17 cellular contexts compared by ENCODE assay signal in the genomic region with DNA sequence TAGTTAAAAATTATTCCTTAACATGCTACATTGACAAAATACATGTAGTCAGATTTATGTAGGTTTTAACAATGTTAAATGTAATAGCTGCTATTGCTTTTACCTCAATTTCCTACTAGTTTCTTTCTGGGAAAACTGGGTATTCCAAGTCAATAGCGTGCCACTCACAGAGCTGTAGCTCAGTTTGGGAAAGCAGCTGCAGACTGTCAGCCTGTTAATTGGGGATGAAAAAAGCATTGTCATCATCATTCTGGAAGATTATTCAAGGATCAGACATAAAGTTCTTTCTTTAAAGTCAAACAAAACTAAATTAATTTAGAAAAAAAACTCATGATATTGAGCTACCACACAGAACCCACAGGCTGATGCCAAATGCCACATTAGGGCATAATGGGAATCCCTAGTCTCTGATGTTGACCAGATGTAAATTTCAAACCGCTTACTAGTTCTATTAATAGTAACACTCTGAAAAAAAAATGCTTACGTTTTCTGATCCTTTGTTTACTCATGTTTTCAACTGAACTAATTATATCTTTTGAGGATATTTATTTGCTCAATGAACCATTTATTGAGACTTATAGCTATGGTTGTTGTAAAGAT. TPM values are rescaled to one million over a fixed set of nuclear protein-coding genes. Genes with fewer than 3 reads are reported as not detected.
DNase-seq lines count a peak whose midpoint lies in the region; ATAC-seq, FAIRE-seq and TF ChIP-seq lines count a peak whose summit lies in the region.
"Had no signal": no experiment of that assay in that cellular context is flagged by ENCODE, and none has a peak within 500 bp of the region (broad histone marks: within the 10 kb centered on the region; RNA-seq: fewer than 3 reads in every experiment).

No MANE protein-coding gene starts in this region.

- CTCF ChIA-PET in SK-N-SH (lab: Yijun Ruan, JAX): interaction anchor here (0.8 to 1.0 kb wide), 3 partner anchors 15 to 140 kb away, joined by 3 to 4 read pairs (median 3); no protein-coding TSS in a partner anchor

- H3K9me2 ChIP-seq in MM.1S (replicated peaks; ENCODE audit: insufficient read depth, low read length): no peaks in the 10 kb centered on the region
- no peaks in the 10 kb centered on the region for H3K9me2 ChIP-seq in SK-N-SH

- H3K27me3 ChIP-seq in MM.1S (replicated peaks; ENCODE audit: insufficient read depth, low read length) (no peaks in the 10 kb centered on the region), SK-N-SH (ENCODE audit: insufficient read depth) (no peaks in the 10 kb centered on the region), left lung (no peaks in the 10 kb centered on the region)
- H3K27me3 ChIP-seq: BE2C, MG63, SJCRH30 had no signal

- no peaks in the 10 kb centered on the region for H4K20me1 ChIP-seq in MM.1S (ENCODE audit: insufficient read depth, low read length)
- H4K20me1 ChIP-seq in SK-N-SH (ENCODE audit: insufficient read depth): no peaks in the 10 kb centered on the region

- no peak overlapping the region for H2AFZ ChIP-seq in MM.1S (ENCODE audit: low read length)
- no peak overlapping the region for H2AFZ ChIP-seq in SK-N-SH (ENCODE audit: low read depth)

- TF ChIP-seq CTCF in MM.1S (IDR thresholded peaks at IDR 0.05; ENCODE audit: low read length) (no peak), SK-N-SH (IDR thresholded peaks at IDR 0.05) (no peak), kidney (IDR thresholded peaks at IDR 0.05; ENCODE audit: borderline replicate concordance, extremely low read depth, insufficient read depth) (no peak), left lung (IDR thresholded peaks at IDR 0.05) (no peak)

- POLR2A ChIA-PET in SK-N-SH (lab: Yijun Ruan, JAX): no interaction called here

- H3K4me3 ChIP-seq in MM.1S (ENCODE audit: low read length): no peak overlapping the region
- no peak overlapping the region for H3K4me3 ChIP-seq in SK-N-SH (ENCODE audit: low read depth in 2 of 2, low read length in 1 of 2)
- H3K4me3 ChIP-seq in kidney (ENCODE audit: low read length in 2 of 2): peak overlapping the region; percentile 40 to 49
- no peak overlapping the region for H3K4me3 ChIP-seq in left lung
- H3K4me3 ChIP-seq: MG63, SJCRH30 had no signal

- peaks cover 14% of the 10 kb centered on the region for H3K4me1 ChIP-seq in MM.1S (ENCODE audit: low read length)
- no peaks in the 10 kb centered on the region for H3K4me1 ChIP-seq in SK-N-SH (ENCODE audit: control insufficient read depth in 1 of 2, insufficient read depth in 2 of 2, low read depth in 1 of 2, low read length in 1 of 2)
- no peaks in the 10 kb centered on the region for H3K4me1 ChIP-seq in kidney (ENCODE audit: control insufficient read depth in 1 of 2, insufficient read depth in 1 of 2, low read depth in 1 of 2, low read length in 2 of 2)
- no peaks in the 10 kb centered on the region for H3K4me1 ChIP-seq in left lung
- H3K4me1 ChIP-seq: BE2C, SJCRH30 had no signal

- WGBS in SK-N-SH (ENCODE audit: low lambda C conversion rate): 21% methylated on average over 3 of the region's 3 CpGs

- FAIRE-seq in kidney (lab: Jason Lieb, UNC): no peak

- H3K79me2 ChIP-seq in MM.1S (ENCODE audit: low read length) (no peaks in the 10 kb centered on the region), SK-N-SH (ENCODE audit: insufficient read depth) (no peaks in the 10 kb centered on the region)

- H3K27ac ChIP-seq in MM.1S (ENCODE audit: low read length) (no peak overlapping the region), SK-N-SH (ENCODE audit: low read depth in 2 of 2, low read length in 1 of 2) (no peak overlapping the region), kidney (ENCODE audit: low read depth in 2 of 2, low read length in 2 of 2) (no peak overlapping the region), left lung (no peak overlapping the region)
- H3K27ac ChIP-seq: SJCRH30 had no signal

- TF ChIP-seq RAD21 in SK-N-SH (IDR thresholded peaks at IDR 0.05; ENCODE audit: low read length): no peak

- H3K36me3 ChIP-seq in MM.1S (replicated peaks; ENCODE audit: insufficient read depth, low read length) (no peaks in the 10 kb centered on the region), SK-N-SH (replicated peaks in 1 of 2; ENCODE audit: control insufficient read depth in 1 of 2, insufficient read depth in 2 of 2, low read length in 1 of 2) (no peaks in the 10 kb centered on the region), kidney (ENCODE audit: control insufficient read depth in 1 of 2, insufficient read depth in 2 of 2, low read length in 2 of 2) (no peaks in the 10 kb centered on the region), left lung (no peaks in the 10 kb centered on the region)
- H3K36me3 ChIP-seq: BE2C, MG63, SJCRH30 had no signal

- no peaks in the 10 kb centered on the region for H3F3A ChIP-seq in MM.1S (ENCODE audit: insufficient read depth, low read length)
- H3F3A ChIP-seq in SK-N-SH (replicated peaks; ENCODE audit: insufficient read depth): no peaks in the 10 kb centered on the region

- no peak for TF ChIP-seq EP300 in SK-N-SH (IDR thresholded peaks at IDR 0.05; ENCODE audit: borderline replicate concordance in 1 of 2, low read depth in 1 of 2, low read length in 1 of 2)

- no peak overlapping the region for H3K4me2 ChIP-seq in MM.1S (ENCODE audit: low read depth, low read length)
- no peak overlapping the region for H3K4me2 ChIP-seq in SK-N-SH

- intact Hi-C loops in kidney (cut with DNase I): no loop called here
- intact Hi-C loops in left lung (cut with DNase I): no loop called here

- peak; percentile 56 for DNase-seq in MM.1S
- DNase-seq in NCI-H2029 treated with DMSO at 0.1 percent for 48 hours (lab: John Stamatoyannopoulos, UW): peak; percentile 28
- no peak for DNase-seq in SK-N-SH
- no peak for DNase-seq in kidney
- no peak for DNase-seq in left lung
- no peak for DNase-seq in activated effector memory CD4-positive, alpha-beta T cell treated with Interleukin-2 at 50 U/mL for 16 hours
- DNase-seq: ACHN; BE2C; CD4-positive, alpha-beta memory T cell; H9; MG63; NCI-H2081; NCI-H82; SJCRH30; T-cell had no signal

- H3K9ac ChIP-seq in MM.1S (ENCODE audit: low read length) (no peak overlapping the region), SK-N-SH (no peak overlapping the region), kidney (ENCODE audit: low read length in 2 of 2) (no peak overlapping the region)

- H3K9me3 ChIP-seq in MM.1S (replicated peaks; ENCODE audit: insufficient read depth, low read length): no peaks in the 10 kb centered on the region
- no peaks in the 10 kb centered on the region for H3K9me3 ChIP-seq in SK-N-SH
- peaks cover 0 to 6% of the 10 kb centered on the region in 2 donors for H3K9me3 ChIP-seq in kidney (ENCODE audit: control insufficient read depth in 1 of 2, low read length in 2 of 2)
- peaks cover 0 to 13% of the 10 kb centered on the region in 2 donors for H3K9me3 ChIP-seq in left lung
- H3K9me3 ChIP-seq: BE2C, SJCRH30 had no signal

- ATAC-seq in left lung (no peak), GM18519 (IDR thresholded peaks at IDR 0.05; ENCODE audit: low FRiP score, unreplicated experiment) (no peak), GM19324 (IDR thresholded peaks at IDR 0.05; ENCODE audit: low FRiP score, unreplicated experiment) (no peak)
- ATAC-seq: T-cell had no signal

TF ChIP-seq in SK-N-SH, 30 proteins besides CTCF, POLR2A, EP300 and RAD21:
- TF ChIP-seq ELF1 (IDR thresholded peaks at IDR 0.05) (no peak), MXI1 (IDR thresholded peaks at IDR 0.05; ENCODE audit: low read depth, low read length) (0 out of 2 replicates have a peak, but pooled peaks have one; percentile 13)
TF ChIP-seq in SK-N-SH: peak in this region for 1.

RNA-seq across cellular contexts. Expression of a gene that starts 19.6 kb away (rescaled TPM):
- polyA plus RNA-seq in SK-N-SH (2012; rRNA removed) (0.05 and 0.10 TPM in 2 replicates), kidney (ENCODE audit: insufficient read depth, low read depth, low replicate concordance) (4.5 TPM)
- polyA plus RNA-seq in SK-N-SH (2012; cell fraction: cytosol; rRNA removed): 0.04 and 0.08 TPM in 2 replicates
- polyA plus RNA-seq in SK-N-SH (2012; cell fraction: nucleus; rRNA removed): 0.06 TPM in 1 of 2 replicates, not detected in the other
- total RNA-seq in kidney (1.4 TPM), left lung (under 1 TPM; 0.58 to 0.85 TPM)
- total RNA-seq: CD4-positive, alpha-beta memory T cell; T-cell had no signal
- polyA plus RNA-seq: CD4-positive, alpha-beta memory T cell had no signal

Comparison
In these comparisons a context has a peak if more than half of its experiments do, and no peak if none do; other contexts are left out.
1. DNase-seq: peak in MM.1S (single experiment) and NCI-H2029 treated with DMSO at 0.1 percent for 48 hours (single experiment); none in SK-N-SH (single experiment), kidney (single experiment), left lung (0 of 2) and activated effector memory CD4-positive, alpha-beta T cell treated with Interleukin-2 at 50 U/mL for 16 hours (single experiment).
2. H3K4me3 ChIP-seq: peak in kidney (2 of 2); none in MM.1S (single experiment), SK-N-SH (0 of 2) and left lung (0 of 2).